ENCODE assay signal across 17 cellular contexts in genomic region chr1:247535402-247535801, GRCh38. TPM values are rescaled to one million over a fixed set of nuclear protein-coding genes. Genes with fewer than 3 reads are reported as not detected.
A peak's percentile ranks its signal among the peaks of the same experiment; 100 is the strongest.
DNase-seq lines count a peak whose midpoint lies in the region; ATAC-seq and TF ChIP-seq lines count a peak whose summit lies in the region.
"Had no signal": no experiment of that assay in that cellular context is flagged by ENCODE, and none has a peak within 500 bp of the region (broad histone marks: within the 10 kb centered on the region; RNA-seq: fewer than 3 reads in every experiment).

No MANE protein-coding gene starts in this region.

- H2BK120ac ChIP-seq in trophoblast cell (ENCODE audit: insufficient read depth, low read length, poor library complexity): no peak overlapping the region

- H3K27me3 ChIP-seq in trophoblast cell (ENCODE audit: insufficient read depth, low read length) (no peaks in the 10 kb centered on the region), body of pancreas (no peaks in the 10 kb centered on the region)

- H3K9me3 ChIP-seq in trophoblast cell (ENCODE audit: insufficient read depth, low read depth, low read length): peaks cover 4% of the 10 kb centered on the region
- no peaks in the 10 kb centered on the region for H3K9me3 ChIP-seq in body of pancreas

- TF ChIP-seq CTCF in body of pancreas (IDR thresholded peaks at IDR 0.05): no peak

- H3K9ac ChIP-seq in trophoblast cell (ENCODE audit: low read length): no peak overlapping the region

- ATAC-seq in activated T-helper 17 cell treated with anti-CD3 and anti-CD28 coated beads, Interleukin-2, amount 50 U/mL, for 72 hours (replicated peaks): peak; percentile 78
- ATAC-seq in GM19324 (IDR thresholded peaks at IDR 0.05; ENCODE audit: low FRiP score, unreplicated experiment) (no peak), body of pancreas (no peak)
- ATAC-seq: GM23338 had no signal

- H4K12ac ChIP-seq in trophoblast cell (ENCODE audit: low read depth, low read length): no peak overlapping the region

- no peak overlapping the region for H3K27ac Mint-ChIP-seq in activated T-helper 17 cell treated with anti-CD3 and anti-CD28 coated beads, Interleukin-2, amount 50 U/mL, for 72 hours
- H3K27ac Mint-ChIP-seq: GM23338 had no signal

- H3K27ac ChIP-seq in trophoblast cell (ENCODE audit: low read depth, low read length) (no peak overlapping the region), body of pancreas (no peak overlapping the region)
- H3K27ac ChIP-seq: C4-2B, PC-9 had no signal

- no peak overlapping the region for H3K14ac ChIP-seq in trophoblast cell (ENCODE audit: low read length)

- no peak for TF ChIP-seq POLR2A in body of pancreas (IDR thresholded peaks at IDR 0.05)

- WGBS in trophoblast cell (ENCODE audit: extremely low coverage, insufficient coverage, insufficient read length): no CpG with 5 or more reads among the region's 3 CpGs
- 42 to 51% methylated on average over 3 of the region's 3 CpGs for WGBS in body of pancreas, 2 donors

- no peak overlapping the region for H3K4me2 ChIP-seq in trophoblast cell (ENCODE audit: low read length)
- H3K4me2 ChIP-seq: GM23338, PC-9 had no signal

- H4K91ac ChIP-seq in trophoblast cell (ENCODE audit: low read depth, low read length): no peak overlapping the region

- H4K8ac ChIP-seq in trophoblast cell (ENCODE audit: low read depth, low read length): no peak overlapping the region

- no peak overlapping the region for H3K18ac ChIP-seq in trophoblast cell (ENCODE audit: low read length)

- no peak overlapping the region for H3K4ac ChIP-seq in trophoblast cell (ENCODE audit: low read depth, low read length)

- H3K4me1 ChIP-seq in trophoblast cell (ENCODE audit: control insufficient read depth in 1 of 2, insufficient read depth in 2 of 2, low read length in 2 of 2) (peaks cover 0 to 2% of the 10 kb centered on the region in 2 experiments), body of pancreas (no peaks in the 10 kb centered on the region)

- no peaks in the 10 kb centered on the region for H3K36me3 ChIP-seq in trophoblast cell (ENCODE audit: control insufficient read depth in 1 of 2, insufficient read depth in 2 of 2, low read length in 2 of 2)
- H3K36me3 ChIP-seq in body of pancreas (replicated peaks in 1 of 2; ENCODE audit: insufficient read depth in 1 of 2, low read depth in 2 of 2): no peaks in the 10 kb centered on the region

- no peak overlapping the region for H2AFZ ChIP-seq in trophoblast cell (ENCODE audit: insufficient read depth, low read length, poor library complexity)
- H2AFZ ChIP-seq: GM23338, PC-9 had no signal

- DNase-seq in EL: peak; percentile 43
- DNase-seq in M059J (ENCODE audit: low read depth): peak; percentile 66
- peak; percentile 71 to 91 for DNase-seq in trophoblast cell
- no peak for DNase-seq in GM03348 (ENCODE audit: low spot score)
- no peak for DNase-seq in body of pancreas
- DNase-seq: COR-L47; DMS53; NCI-H1092 treated with DMSO at 0.1 percent for 48 hours; NCI-H1694 treated with DMSO at 0.1 percent for 48 hours; NCI-H69; NK-92 treated with Interleukin-12 subunit alpha and Interleukin-12 subunit beta, amount 100 ng/mL, for 24 hours; PC-9 had no signal

- peaks cover 24% of the 10 kb centered on the region for H3K27me3 Mint-ChIP-seq in activated T-helper 17 cell treated with anti-CD3 and anti-CD28 coated beads, Interleukin-2, amount 50 U/mL, for 72 hours

- no peak overlapping the region for H2BK12ac ChIP-seq in trophoblast cell (ENCODE audit: low read length)

- H2BK5ac ChIP-seq in trophoblast cell (ENCODE audit: low read depth, low read length, poor library complexity): no peak overlapping the region

- no peak overlapping the region for H3K4me3 Mint-ChIP-seq in activated T-helper 17 cell treated with anti-CD3 and anti-CD28 coated beads, Interleukin-2, amount 50 U/mL, for 72 hours
- H3K4me3 Mint-ChIP-seq: GM23338 had no signal

- no peaks in the 10 kb centered on the region for H3K9me3 Mint-ChIP-seq in activated T-helper 17 cell treated with anti-CD3 and anti-CD28 coated beads, Interleukin-2, amount 50 U/mL, for 72 hours
- H3K9me3 Mint-ChIP-seq: GM23338 had no signal

- H3K79me2 ChIP-seq in trophoblast cell (ENCODE audit: control insufficient read depth, insufficient read depth, low read length, poor library complexity): no peaks in the 10 kb centered on the region

- H2AK5ac ChIP-seq in trophoblast cell (ENCODE audit: low read length): no peak overlapping the region

- intact Hi-C loops in body of pancreas (cut with DNase I): no loop called here

- H3K4me3 ChIP-seq in trophoblast cell (ENCODE audit: low read depth, low read length) (no peak overlapping the region), body of pancreas (no peak overlapping the region)
- H3K4me3 ChIP-seq: GM23338, PC-9 had no signal

- peaks cover 4% of the 10 kb centered on the region for H3K4me1 Mint-ChIP-seq in activated T-helper 17 cell treated with anti-CD3 and anti-CD28 coated beads, Interleukin-2, amount 50 U/mL, for 72 hours

- H3K36me3 Mint-ChIP-seq in activated T-helper 17 cell treated with anti-CD3 and anti-CD28 coated beads, Interleukin-2, amount 50 U/mL, for 72 hours (ENCODE audit: low read depth): no peaks in the 10 kb centered on the region

- no peak overlapping the region for H3K23ac ChIP-seq in trophoblast cell (ENCODE audit: low read length)

- peaks cover 3% of the 10 kb centered on the region for H3K79me1 ChIP-seq in trophoblast cell (ENCODE audit: low read length)

RNA-seq across cellular contexts. Expression of gene OR2C3, which starts 0.8 kb away (rescaled TPM):
- total RNA-seq in M059J (2014; rRNA removed; shearing (Covaris generic)): not detected in 2 replicates
- not detected for total RNA-seq in activated T-helper 17 cell treated with anti-CD3 and anti-CD28 coated beads, Interleukin-2, amount 50 U/mL, for 72 hours
- polyA plus RNA-seq in trophoblast cell (2013): not detected in 2 replicates
- total RNA-seq in body of pancreas: not detected
- total RNA-seq: GM23338, HT1080, PC-9 had no signal
- polyA plus RNA-seq: GM23338 had no signal

RNA-seq across cellular contexts. Expression of gene GCSAML, which starts 13.5 kb away (rescaled TPM):
- 0.42 and 0.84 TPM in 2 replicates for total RNA-seq in M059J (2014; rRNA removed; shearing (Covaris generic))
- total RNA-seq in activated T-helper 17 cell treated with anti-CD3 and anti-CD28 coated beads, Interleukin-2, amount 50 U/mL, for 72 hours: 1 to 10 TPM in 1 of 2 donors, not detected in 1; 1.1 TPM
- 0.12 and 0.18 TPM in 2 replicates for polyA plus RNA-seq in trophoblast cell (2013)
- total RNA-seq in body of pancreas: under 1 TPM in 1 of 2 donors, not detected in 1; 0.66 TPM
- total RNA-seq: GM23338, HT1080, PC-9 had no signal
- polyA plus RNA-seq: GM23338 had no signal

RNA-seq across cellular contexts. Expression of gene OR2G2, which starts 52.8 kb away (rescaled TPM):
- total RNA-seq in M059J (2014; rRNA removed; shearing (Covaris generic)): not detected in 2 replicates
- total RNA-seq in activated T-helper 17 cell treated with anti-CD3 and anti-CD28 coated beads, Interleukin-2, amount 50 U/mL, for 72 hours: not detected
- not detected in 2 replicates for polyA plus RNA-seq in trophoblast cell (2013)
- total RNA-seq in body of pancreas: not detected
- total RNA-seq: GM23338, HT1080, PC-9 had no signal
- polyA plus RNA-seq: GM23338 had no signal

Comparison
In these comparisons a context has a peak if more than half of its experiments do, and no peak if none do; other contexts are left out.
1. DNase-seq: peak in EL (single experiment), M059J (single experiment) and trophoblast cell (2 of 2); none in GM03348 (single experiment) and body of pancreas (0 of 4).